Comparison of ENCODE assay signal across 15 cellular contexts in genomic region chr16:27399969-27400368, GRCh38. TPM values are rescaled to one million over a fixed set of nuclear protein-coding genes. Genes with fewer than 3 reads are reported as not detected.
DNase-seq lines count a peak whose midpoint lies in the region; ATAC-seq, FAIRE-seq and TF ChIP-seq lines count a peak whose summit lies in the region.
"Had no signal": no experiment of that assay in that cellular context is flagged by ENCODE, and none has a peak within 500 bp of the region (broad histone marks: within the 10 kb centered on the region; RNA-seq: fewer than 3 reads in every experiment).

No MANE protein-coding gene starts in this region.

- no peak overlapping the region for H3K9ac ChIP-seq in BLaER1
- H3K9ac ChIP-seq in K562 (ENCODE audit: insufficient read depth in 1 of 2, low read depth in 2 of 2, low read length in 2 of 2), result no peak overlapping the region

- H3K9me1 ChIP-seq in K562 (ENCODE audit: control insufficient read depth, insufficient read depth, low read length), result peaks cover 2% of the 10 kb centered on the region

- BruUV-seq in K562 (replicated peaks; lab: Mats Ljungman, UMichigan), result no TSS peak

- 16% methylated on average over 2 of the region's 2 CpGs for WGBS in K562 (ENCODE audit: insufficient coverage, low coverage, missing lambda C conversion rate)

- no peak for TF ChIP-seq POLR2A in K562 (conservative IDR thresholded peaks at IDR 0.05)

- TF ChIP-seq RAD21 in K562 (CRISPR knock-in tag; conservative IDR thresholded peaks at IDR 0.05 in 1 of 2, IDR thresholded peaks at IDR 0.05 in 1 of 2), result no peak

- peaks cover 25% of the 10 kb centered on the region for H3K79me2 ChIP-seq in DOHH2 (ENCODE audit: control insufficient read depth, low read length)
- H3K79me2 ChIP-seq in K562 (ENCODE audit: control insufficient read depth, insufficient read depth, low read length), result no peaks in the 10 kb centered on the region
- no peaks in the 10 kb centered on the region for H3K79me2 ChIP-seq in osteoblast (ENCODE audit: insufficient read depth, low read length)

- peaks cover 55% of the 10 kb centered on the region for H3F3A ChIP-seq in DOHH2 (ENCODE audit: control insufficient read depth, insufficient read depth)

- H3K27ac ChIP-seq in BLaER1 (no peak overlapping the region), DOHH2 (ENCODE audit: low read depth, low read length) (peak overlapping the region; percentile 93), K562 (ENCODE audit: extremely low read depth, low read depth, low read length) (no peak overlapping the region), osteoblast (ENCODE audit: low read depth, low read length) (no peak overlapping the region)

- peaks cover 16% of the 10 kb centered on the region; the same call in 1 of the 2 replicates for H3K9me3 ChIP-seq in BLaER1
- H3K9me3 ChIP-seq in DOHH2 (ENCODE audit: control insufficient read depth, insufficient read depth, low read length), result peaks cover 6% of the 10 kb centered on the region
- no peaks in the 10 kb centered on the region for H3K9me3 ChIP-seq in K562 (replicated peaks; ENCODE audit: control insufficient read depth, insufficient read depth, low read depth, low read length)
- no peaks in the 10 kb centered on the region for H3K9me3 ChIP-seq in osteoblast (ENCODE audit: low read depth, low read length)
- H3K9me3 ChIP-seq: BE2C had no signal

- H2AFZ ChIP-seq in K562 (ENCODE audit: low read depth, low read length), result no peak overlapping the region
- H2AFZ ChIP-seq in osteoblast (ENCODE audit: low read length), result no peak overlapping the region

- peak overlapping the region; percentile 80 for H3K4me2 ChIP-seq in BLaER1
- H3K4me2 ChIP-seq in DOHH2 (ENCODE audit: low read length), result peak overlapping the region; percentile 97
- no peak overlapping the region for H3K4me2 ChIP-seq in K562 (ENCODE audit: insufficient read depth, low read length)
- peak overlapping the region; percentile 80 for H3K4me2 ChIP-seq in osteoblast (ENCODE audit: insufficient read depth, low read length)

- H4K20me1 ChIP-seq in BLaER1 (no peaks in the 10 kb centered on the region), DOHH2 (ENCODE audit: control insufficient read depth, insufficient read depth, low read depth, low read length) (no peaks in the 10 kb centered on the region), K562 (replicated peaks; ENCODE audit: control insufficient read depth, insufficient read depth, low read length) (peaks cover 4% of the 10 kb centered on the region; the same call in 1 of the 2 replicates), osteoblast (ENCODE audit: insufficient read depth, low read length) (no peaks in the 10 kb centered on the region)

- POLR2A ChIA-PET in K562 (lab: Yijun Ruan, JAX), result interaction anchor here (0.6 kb wide), 1 partner anchor 289 kb away, joined by 3 read pairs; no protein-coding TSS in a partner anchor

- no peak overlapping the region for H3K4me3 ChIP-seq in BLaER1
- peak overlapping the region; percentile 64; the same call in 1 of the 2 replicates for H3K4me3 ChIP-seq in DOHH2 (ENCODE audit: low read length)
- no peak overlapping the region for H3K4me3 ChIP-seq in K562
- H3K4me3 ChIP-seq in osteoblast (ENCODE audit: insufficient read depth, low read length), result no peak overlapping the region

- DNase-seq in K562 (ENCODE audit: extremely low read depth in 1 of 4, low spot score in 3 of 4) (no peak), osteoblast (ENCODE audit: insufficient read length, low spot score, missing footprints) (no peak), G401 (ENCODE audit: low spot score) (no peak), NCI-H2196 treated with DMSO at 0.1 percent for 48 hours (lab: John Stamatoyannopoulos, UW; ENCODE audit: unreplicated experiment) (no peak)
- DNase-seq: BE2C, HCEC 1CT, NCI-H1417, NCI-H1930, NCI-H2171, NCI-H82, SHP77 had no signal

- in situ Hi-C loops in K562 (cut with MboI) (no loop called here), G401 (cut with HindIII; ENCODE audit: low sequenced_read_pairs) (no loop called here)

- H3K36me3 ChIP-seq in BLaER1 (no peaks in the 10 kb centered on the region), DOHH2 (ENCODE audit: control insufficient read depth, low read length) (peaks cover 22% of the 10 kb centered on the region), K562 (ENCODE audit: control insufficient read depth, insufficient read depth, low read length) (no peaks in the 10 kb centered on the region), osteoblast (ENCODE audit: insufficient read depth, low read length) (no peaks in the 10 kb centered on the region)
- H3K36me3 ChIP-seq: BE2C had no signal

- no peaks in the 10 kb centered on the region for H3K9me2 ChIP-seq in DOHH2 (replicated peaks; ENCODE audit: control insufficient read depth, low read length)

- H3K27me3 ChIP-seq in BLaER1 (no peaks in the 10 kb centered on the region), DOHH2 (ENCODE audit: control insufficient read depth, low read length) (peaks cover 6% of the 10 kb centered on the region; the same call in 1 of the 2 replicates), K562 (ENCODE audit: control insufficient read depth in 2 of 2, insufficient read depth in 2 of 2, low read length in 2 of 2) (peaks cover 24 to 38% of the 10 kb centered on the region in 2 experiments), osteoblast (ENCODE audit: insufficient read depth, low read length) (no peaks in the 10 kb centered on the region)
- H3K27me3 ChIP-seq: BE2C had no signal

- peaks cover 80% of the 10 kb centered on the region for H3K4me1 ChIP-seq in BLaER1
- peaks cover 84% of the 10 kb centered on the region for H3K4me1 ChIP-seq in DOHH2 (ENCODE audit: control insufficient read depth, low read length)
- H3K4me1 ChIP-seq in K562 (replicated peaks in 1 of 2; ENCODE audit: control insufficient read depth in 2 of 2, insufficient read depth in 2 of 2, low read length in 2 of 2), result peaks cover 0 to 7% of the 10 kb centered on the region in 2 experiments; a peak in 3 of 5 replicates
- peaks cover 25% of the 10 kb centered on the region for H3K4me1 ChIP-seq in osteoblast (ENCODE audit: insufficient read depth, low read length)
- H3K4me1 ChIP-seq: BE2C had no signal

- TF ChIP-seq CTCF in DOHH2 (IDR thresholded peaks at IDR 0.05; ENCODE audit: low read depth, low read length, poor library complexity, severe bottlenecking) (no peak), K562 (IDR thresholded peaks at IDR 0.05 in 2 of 3, conservative IDR thresholded peaks at IDR 0.05 in 1 of 3; ENCODE audit: insufficient read depth in 2 of 3, low read depth in 1 of 3, low read length in 3 of 3) (no peak), osteoblast (IDR thresholded peaks at IDR 0.05; ENCODE audit: extremely low read depth, low read depth, low read length) (no peak)

- FAIRE-seq in K562 (lab: Jason Lieb, UNC), result no peak
- FAIRE-seq: RCC 7860 had no signal

- CTCF ChIA-PET in K562 (lab: Yijun Ruan, JAX; ENCODE audit: low intra/inter-chr PET ratio), result no interaction called here

- ATAC-seq in K562, result no peak
- no peak for ATAC-seq in GM18858 (IDR thresholded peaks at IDR 0.05; ENCODE audit: unreplicated experiment)

- TF ChIP-seq EP300 in K562 (IDR thresholded peaks at IDR 0.05; ENCODE audit: low read length), result no peak

- intact Hi-C loops in K562 (cut with micrococcal nuclease), result no loop called here

TF ChIP-seq in K562, 482 proteins besides CTCF, POLR2A, EP300 and RAD21:
- TF ChIP-seq CHD4 (IDR thresholded peaks at IDR 0.05; ENCODE audit: insufficient read depth, insufficient replicate concordance, low read depth, low read length, poor library complexity, severe bottlenecking) (peak; percentile 34), TRIM25 (IDR thresholded peaks at IDR 0.05; ENCODE audit: borderline replicate concordance) (no peak), BCOR (IDR thresholded peaks at IDR 0.05) (peak; percentile 24), RBM25 (IDR thresholded peaks at IDR 0.05; ENCODE audit: low read depth, low read length, severe bottlenecking) (peak; percentile 88), ZNF184 (CRISPR knock-in tag; IDR thresholded peaks at IDR 0.05) (no peak)

RNA-seq across cellular contexts. Expression of gene IL21R, which starts 2.0 kb away (rescaled TPM):
- total RNA-seq in K562 (2011; cell fraction: chromatin; rRNA removed; ENCODE audit: low replicate concordance), result 1.4 and 2.4 TPM in 2 replicates
- total RNA-seq in K562 (2011; cell fraction: nucleolus; rRNA removed), result 2.1 and 2.3 TPM in 2 replicates
- total RNA-seq in K562 (2011; cell fraction: nucleoplasm; rRNA removed), result 1.6 and 2.1 TPM in 2 replicates
- total RNA-seq in K562 (2014; rRNA removed), result 0.14 and 0.33 TPM in 2 replicates
- total RNA-seq in K562 (2014; rRNA removed; fragmentation: Illumina TruSeq; extraction: Trizol), result 0.22 TPM in 2 replicates
- 0.11 and 0.19 TPM in 2 replicates for total RNA-seq in K562 (2015; rRNA removed; fragmentation: Illumina TruSeq; extraction: Trizol)
- 0.29 and 0.51 TPM in 2 replicates for total RNA-seq in K562 (2021)
- polyA plus RNA-seq in K562 (2011; rRNA removed), result 0.21 and 0.46 TPM in 2 replicates
- polyA plus RNA-seq in K562 (2011; cell fraction: cytosol; rRNA removed), result 0.15 and 0.58 TPM in 2 replicates
- polyA plus RNA-seq in K562 (2011; cell fraction: nucleus; rRNA removed), result 0.27 and 0.67 TPM in 2 replicates
- 0.42 and 3.6 TPM in 2 replicates for polyA plus RNA-seq in K562 (2012)
- polyA plus RNA-seq in K562 (2014; fragmentation: Illumina TruSeq; extraction: Trizol), result 0.34 and 0.46 TPM in 2 replicates
- under 1 TPM in 1 of 2 experiments, not detected in 1; 0.04 TPM for polyA plus RNA-seq in K562 (2014; fragmentation: Nextera tagmentation; extraction: Ambion mirVana)
- 0.15 and 0.62 TPM in 2 replicates for polyA plus RNA-seq in K562 (2014; rRNA removed)
- polyA minus RNA-seq in K562 (2011; rRNA and poly(A)+ RNA removed), result 0.63 and 0.74 TPM in 2 replicates
- 0.38 TPM in 1 of 2 replicates, not detected in the other for polyA minus RNA-seq in K562 (2011; cell fraction: cytosol; rRNA and poly(A)+ RNA removed)
- polyA minus RNA-seq in K562 (2011; cell fraction: nucleus; rRNA and poly(A)+ RNA removed), result 0.44 and 0.94 TPM in 2 replicates
- total RNA-seq in osteoblast, result 10.1 and 13.8 TPM in 2 replicates
- total RNA-seq in G401 (2014; rRNA removed; shearing (Covaris generic)), result 0.18 TPM in 1 of 2 replicates, not detected in the other
